Comparison of ENCODE assay signal across 19 cellular contexts in genomic region chr4:38461342-38461741, GRCh38.
A peak's percentile ranks its signal among the peaks of the same experiment; 100 is the strongest.
DNase-seq lines count a peak whose midpoint lies in the region; ATAC-seq and TF ChIP-seq lines count a peak whose summit lies in the region.
"Had no signal": no experiment of that assay in that cellular context is flagged by ENCODE, and none has a peak within 500 bp of the region (broad histone marks: within the 10 kb centered on the region; RNA-seq: fewer than 3 reads in every experiment).

No MANE protein-coding gene starts in this region.

- H3K9me3 Mint-ChIP-seq in effector memory CD8-positive, alpha-beta T cell, result no peaks in the 10 kb centered on the region

- H3K4me1 Mint-ChIP-seq in effector memory CD8-positive, alpha-beta T cell (ENCODE audit: low read depth in 2 of 2), result peaks cover 7 to 13% of the 10 kb centered on the region in 2 donors

- ATAC-seq in GM21619 (IDR thresholded peaks at IDR 0.05; ENCODE audit: unreplicated experiment), result no peak
- no peak for ATAC-seq in effector memory CD8-positive, alpha-beta T cell (replicated peaks)
- ATAC-seq: Panc1 had no signal

- no peaks in the 10 kb centered on the region for H3K36me3 Mint-ChIP-seq in effector memory CD8-positive, alpha-beta T cell (ENCODE audit: insufficient read depth)

- peaks cover 0 to 9% of the 10 kb centered on the region in 2 donors for H3K27me3 Mint-ChIP-seq in effector memory CD8-positive, alpha-beta T cell

- H3K27ac ChIP-seq in coronary artery, result no peak overlapping the region
- H3K27ac ChIP-seq: HL-60 had no signal

- H3K4me3 Mint-ChIP-seq in effector memory CD8-positive, alpha-beta T cell, result no peak overlapping the region

- H3K27ac Mint-ChIP-seq in effector memory CD8-positive, alpha-beta T cell, result no peak overlapping the region

- H3K4me3 ChIP-seq in NB4 (ENCODE audit: low read depth, low read length), result no peak overlapping the region
- H3K4me3 ChIP-seq in cardiac fibroblast (replicated peaks in 1 of 2; ENCODE audit: low read depth in 2 of 2, low read length in 2 of 2), result no peak overlapping the region
- H3K4me3 ChIP-seq in coronary artery, result no peak overlapping the region

- DNase-seq in ELR (ENCODE audit: low read depth) (peak; percentile 3), NB4 (ENCODE audit: low read depth) (peak; percentile 9), cardiac fibroblast (ENCODE audit: low read depth in 2 of 2) (peak; percentile 3 to 12), iris pigment epithelial cell (ENCODE audit: low read depth) (peak; percentile 7), coronary artery (ENCODE audit: low spot score) (no peak)
- DNase-seq in stimulated activated CD4-positive, alpha-beta T cell treated with anti-CD3 and anti-CD28 coated beads, Interleukin-4, amount 100 ng/mL, for 1 hour, result no peak
- DNase-seq in effector memory CD8-positive, alpha-beta T cell, result no peak
- DNase-seq: AML-193, DMS79 treated with DMSO at 0.1 percent for 48 hours, HCEC 1CT, KBM-7, NCI-H1105, NCI-H187, NCI-H2171, NCI-H774, SHP77 treated with DMSO at 0.1 percent for 48 hours had no signal

- TF ChIP-seq CTCF in NB4 (IDR thresholded peaks at IDR 0.05; ENCODE audit: low read depth, low read length) (no peak), cardiac fibroblast (IDR thresholded peaks at IDR 0.05; ENCODE audit: low read depth, low read length) (no peak), coronary artery (IDR thresholded peaks at IDR 0.05) (no peak)

- TF ChIP-seq POLR2A in NB4 (IDR thresholded peaks at IDR 0.05; ENCODE audit: extremely low read depth, insufficient read length), result no peak

Comparison
In these comparisons a context has a peak if more than half of its experiments do, and no peak if none do; other contexts are left out.
1. DNase-seq: peak in ELR (single experiment), NB4 (single experiment), cardiac fibroblast (2 of 2) and iris pigment epithelial cell (single experiment); none in coronary artery (single experiment), stimulated activated CD4-positive, alpha-beta T cell treated with anti-CD3 and anti-CD28 coated beads, Interleukin-4, amount 100 ng/mL, for 1 hour (single experiment) and effector memory CD8-positive, alpha-beta T cell (0 of 3).